In the genomic region with DNA sequence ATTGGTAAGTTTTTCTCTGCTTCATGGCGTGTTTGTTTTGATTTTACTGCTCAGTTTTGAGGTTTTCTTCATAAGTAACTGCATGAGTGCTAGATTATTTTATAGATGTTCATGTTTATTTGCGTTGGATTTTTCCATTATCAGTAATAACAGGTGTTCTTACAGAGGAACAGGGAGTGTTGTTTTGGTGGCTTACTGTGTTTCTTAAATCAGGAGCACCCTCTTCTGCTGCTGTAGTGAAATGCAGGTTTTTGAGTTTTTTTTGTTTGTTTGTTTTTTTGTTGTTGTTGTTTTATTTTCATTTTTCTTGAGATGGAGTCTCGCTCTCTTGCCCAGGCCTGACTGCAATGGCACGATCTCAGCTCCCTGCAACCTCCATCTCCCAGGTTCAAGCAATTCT, we compare ENCODE assay signal across 12 cellular contexts. TPM values are rescaled to one million over a fixed set of nuclear protein-coding genes. Genes with fewer than 3 reads are reported as not detected.
DNase-seq lines count a peak whose midpoint lies in the region; ATAC-seq, FAIRE-seq and TF ChIP-seq lines count a peak whose summit lies in the region.
"Had no signal": no experiment of that assay in that cellular context is flagged by ENCODE, and none has a peak within 500 bp of the region (broad histone marks: within the 10 kb centered on the region; RNA-seq: fewer than 3 reads in every experiment).

No MANE protein-coding gene starts in this region.

- DNase-seq in CD4-positive, alpha-beta T cell = no peak
- peak; percentile 27 for DNase-seq in RKO (ENCODE audit: low spot score)
- no peak for DNase-seq in kidney
- no peak for DNase-seq in epidermal melanocyte (ENCODE audit: insufficient read length, low spot score)
- DNase-seq: hypothalamus, Karpas-422, T1000, upper lobe of right lung had no signal

- H3K36me3 Mint-ChIP-seq in CD4-positive, alpha-beta T cell (ENCODE audit: low read depth) = peaks cover 44% of the 10 kb centered on the region

- H3K27ac ChIP-seq in CD4-positive, alpha-beta T cell (ENCODE audit: low read depth, low read length) = no peak overlapping the region
- H3K27ac ChIP-seq in kidney (ENCODE audit: low read depth in 2 of 2, low read length in 2 of 2) = no peak overlapping the region
- H3K27ac ChIP-seq: right atrium auricular region, upper lobe of right lung had no signal

- peaks cover 4% of the 10 kb centered on the region for H3K4me1 Mint-ChIP-seq in CD4-positive, alpha-beta T cell (ENCODE audit: low read depth)

- CTCF ChIA-PET in CD4-positive, alpha-beta T cell (lab: Charles Lee) = no interaction called here

- intact Hi-C loops in CD4-positive, alpha-beta T cell (cut with DNase I, micrococcal nuclease) = no loop called here
- intact Hi-C loops in kidney (cut with DNase I) = no loop called here

- no peak overlapping the region for H3K4me3 ChIP-seq in kidney (ENCODE audit: low read length in 2 of 2)
- H3K4me3 ChIP-seq: right atrium auricular region, upper lobe of right lung had no signal

- TF ChIP-seq CTCF in CD4-positive, alpha-beta T cell (IDR thresholded peaks at IDR 0.05) = peak; percentile 32
- TF ChIP-seq CTCF in GM12874 (IDR thresholded peaks at IDR 0.05; ENCODE audit: insufficient read depth, low read depth, low read length) (0 out of 2 replicates have a peak, but pooled peaks have one; percentile 11), kidney (IDR thresholded peaks at IDR 0.05; ENCODE audit: borderline replicate concordance, extremely low read depth, insufficient read depth) (no peak)

- POLR2A ChIA-PET in CD4-positive, alpha-beta T cell (lab: Charles Lee) = no interaction called here

- H3K4me1 ChIP-seq in kidney (ENCODE audit: control insufficient read depth in 1 of 2, insufficient read depth in 1 of 2, low read depth in 1 of 2, low read length in 2 of 2) = no peaks in the 10 kb centered on the region
- H3K4me1 ChIP-seq: right atrium auricular region, upper lobe of right lung had no signal

- H3K27me3 Mint-ChIP-seq in CD4-positive, alpha-beta T cell = no peaks in the 10 kb centered on the region

- no peak overlapping the region for H3K4me3 Mint-ChIP-seq in CD4-positive, alpha-beta T cell

- no peak overlapping the region for H3K27ac Mint-ChIP-seq in CD4-positive, alpha-beta T cell

- ATAC-seq in CD4-positive, alpha-beta T cell (ENCODE audit: poor library complexity) = no peak
- ATAC-seq in HG03280 (IDR thresholded peaks at IDR 0.05; ENCODE audit: unreplicated experiment) (no peak), GM19463 (IDR thresholded peaks at IDR 0.05; ENCODE audit: unreplicated experiment) (no peak)
- ATAC-seq: upper lobe of right lung had no signal

- H3K27me3 ChIP-seq in CD4-positive, alpha-beta T cell (ENCODE audit: control insufficient read depth, insufficient read depth, low read length) = no peaks in the 10 kb centered on the region
- H3K27me3 ChIP-seq: right atrium auricular region, upper lobe of right lung had no signal

- FAIRE-seq in kidney (lab: Jason Lieb, UNC) = peak; percentile 23

- no peaks in the 10 kb centered on the region for H3K36me3 ChIP-seq in kidney (ENCODE audit: control insufficient read depth in 1 of 2, insufficient read depth in 2 of 2, low read length in 2 of 2)
- H3K36me3 ChIP-seq: right atrium auricular region had no signal

- H3K9me3 ChIP-seq in CD4-positive, alpha-beta T cell (ENCODE audit: control insufficient read depth, low read length) = no peaks in the 10 kb centered on the region
- H3K9me3 ChIP-seq in kidney (ENCODE audit: control insufficient read depth in 1 of 2, low read length in 2 of 2) = no peaks in the 10 kb centered on the region
- H3K9me3 ChIP-seq: right atrium auricular region, upper lobe of right lung had no signal

- no peaks in the 10 kb centered on the region for H3K9me3 Mint-ChIP-seq in CD4-positive, alpha-beta T cell

- no peak overlapping the region for H3K9ac ChIP-seq in kidney (ENCODE audit: low read length in 2 of 2)

RNA-seq across cellular contexts. Expression of gene CTBS, which starts 32.6 kb away (rescaled TPM):
- total RNA-seq in CD4-positive, alpha-beta T cell = 10 to 100 TPM; 19.4 to 20.0 TPM
- total RNA-seq in kidney = 32.0 TPM
- 19.1 TPM for polyA plus RNA-seq in kidney (ENCODE audit: insufficient read depth, low read depth, low replicate concordance)

RNA-seq across cellular contexts. Expression of gene GNG5, which starts 35.3 kb away (rescaled TPM):
- total RNA-seq in CD4-positive, alpha-beta T cell = 10 to 100 TPM; 23.6 to 24.6 TPM
- total RNA-seq in kidney = 87.9 TPM
- 304 TPM for polyA plus RNA-seq in kidney (ENCODE audit: insufficient read depth, low read depth, low replicate concordance)

RNA-seq across cellular contexts. Expression of gene SPATA1, which starts 35.5 kb away (rescaled TPM):
- under 1 TPM; 0.11 to 0.61 TPM for total RNA-seq in CD4-positive, alpha-beta T cell
- 2.5 TPM for total RNA-seq in kidney
- polyA plus RNA-seq in kidney (ENCODE audit: insufficient read depth, low read depth, low replicate concordance) = 0.62 TPM
